ENCODE assay signal across 2 cellular contexts in genomic region chr13:77916481-77916880, GRCh38.
TF ChIP-seq lines count a peak whose summit lies in the region.

No MANE protein-coding gene starts in this region.

TF ChIP-seq in liver, 16 proteins besides CTCF, POLR2A, EP300 and RAD21:
- TF ChIP-seq YY1 (IDR thresholded peaks at IDR 0.05): no peak
- no peak for TF ChIP-seq EGR1 (IDR thresholded peaks at IDR 0.05; ENCODE audit: low read depth in 2 of 2)
- TF ChIP-seq FOXA1 (IDR thresholded peaks at IDR 0.05): no peak
- TF ChIP-seq ZBTB33 (IDR thresholded peaks at IDR 0.05): no peak
- no peak for TF ChIP-seq GABPA (IDR thresholded peaks at IDR 0.05 in 1 of 2, conservative IDR thresholded peaks at IDR 0.05 in 1 of 2)
- no peak for TF ChIP-seq NR2F2 (IDR thresholded peaks at IDR 0.05)
- TF ChIP-seq FOXA2 (IDR thresholded peaks at IDR 0.05): no peak
- TF ChIP-seq JUND (IDR thresholded peaks at IDR 0.05): no peak

TF ChIP-seq in HepG2, 621 proteins besides CTCF, POLR2A, EP300 and RAD21:
- TF ChIP-seq ZFY (CRISPR knock-in tag; IDR thresholded peaks at IDR 0.05) (no peak), CREBL2 (CRISPR knock-in tag; IDR thresholded peaks at IDR 0.05; ENCODE audit: borderline replicate concordance) (no peak), ZBTB33 (CRISPR knock-in tag; IDR thresholded peaks at IDR 0.05) (no peak), ZNF282 (IDR thresholded peaks at IDR 0.05; ENCODE audit: partially characterized antibody) (no peak)
